Comparison of ENCODE assay signal across 23 cellular contexts in the genomic region with DNA sequence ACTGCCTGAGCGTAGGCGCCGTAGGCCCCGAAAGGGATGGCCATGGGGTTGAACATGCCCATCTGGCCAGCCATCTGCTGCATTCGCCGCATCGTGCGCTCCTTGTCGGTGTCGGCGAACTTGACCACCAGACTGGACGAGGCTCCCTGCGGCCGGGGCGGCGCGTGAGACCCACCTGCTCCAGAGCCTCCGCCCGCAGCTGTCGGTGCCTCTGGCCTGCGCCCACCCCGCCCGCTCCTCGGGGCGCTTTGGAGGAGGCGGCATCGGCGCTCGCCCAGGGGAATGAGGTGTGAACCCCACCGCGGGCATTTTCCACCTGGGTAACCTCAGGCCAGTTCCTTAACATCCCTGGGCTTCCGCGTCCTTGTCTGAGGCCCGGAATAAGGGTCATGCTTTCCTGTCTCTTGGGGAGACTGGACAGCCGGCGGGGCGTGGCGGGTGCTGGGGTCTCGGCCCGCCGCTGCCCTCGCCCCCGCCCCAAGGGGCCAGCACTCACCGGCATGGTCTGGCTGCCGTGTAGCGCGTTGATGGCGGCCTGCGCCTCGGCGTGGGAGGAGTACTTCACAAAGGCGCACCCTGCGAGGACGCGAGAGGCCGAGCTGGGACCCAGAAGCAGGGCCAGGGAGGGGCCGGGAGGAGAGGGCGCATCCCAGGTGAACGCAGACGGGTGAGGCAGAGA.
"Had no signal": no experiment of that assay in that cellular context is flagged by ENCODE, and none has a peak within 500 bp of the region (broad histone marks: within the 10 kb centered on the region; RNA-seq: fewer than 3 reads in every experiment).

No MANE protein-coding gene starts in this region.

- H3K9me3 ChIP-seq: MG63 had no signal

- DNase-seq: activated CD4-positive, alpha-beta T cell treated with anti-CD3 and anti-CD28 coated beads for 48 hours; activated CD4-positive, alpha-beta T cell treated with anti-CD3 and anti-CD28 coated beads, Interleukin-2, amount 50 U/mL, for 4 hours; activated CD4-positive, CD25-positive, alpha-beta regulatory T cell treated with anti-CD3 and anti-CD28 coated beads, Interleukin-2, amount 50 U/mL, for 72 hours; activated CD8-positive, alpha-beta memory T cell treated with anti-CD3 and anti-CD28 coated beads, Interleukin-2, amount 50 U/mL, for 48 hours; activated CD8-positive, alpha-beta T cell treated with anti-CD3 and anti-CD28 coated beads, Interleukin-2, amount 10 ng/mL, durations not matched to agents 7 days and 5 days; activated naive CD4-positive, alpha-beta T cell treated with Interleukin-2 at 50 U/mL for 16 hours; activated naive CD8-positive, alpha-beta T cell treated with anti-CD3 and anti-CD28 coated beads, Interleukin-2, amount 50 U/mL, for 24 hours; activated T-cell treated with anti-CD3 and anti-CD28 coated beads, Interleukin-2, amount 50 U/mL, for 1 hour; MG63; MV-4-11; NCI-H1092 treated with DMSO at 0.1 percent for 48 hours; NCI-H1417 treated with DMSO at 0.1 percent for 48 hours; NCI-H1694; NCI-H2029; NCI-H2107; NCI-H2171 treated with DMSO at 0.1 percent for 48 hours; NCI-H226; NCI-H69; PC-3; SIG-M5; T-helper 17 cell; T-helper 9 cell had no signal

- H3K36me3 ChIP-seq: MG63 had no signal

- H3K4me3 ChIP-seq: MG63 had no signal

- ATAC-seq: activated CD8-positive, alpha-beta T cell treated with anti-CD3 and anti-CD28 coated beads, Interleukin-2, amount 10 ng/mL, durations not matched to agents 7 days and 5 days; activated naive CD4-positive, alpha-beta T cell treated with anti-CD3 and anti-CD28 coated beads, Interleukin-2, amount 50 U/mL, for 72 hours; activated naive CD8-positive, alpha-beta T cell treated with anti-CD3 and anti-CD28 coated beads, Interleukin-2, amount 50 U/mL, for 24 hours; PC-3; T-helper 17 cell had no signal

- H3K27me3 ChIP-seq: MG63 had no signal
